7 cellular contexts compared by ENCODE assay signal in genomic region chr5:158874814-158875213, GRCh38.
DNase-seq lines count a peak whose midpoint lies in the region; ATAC-seq and TF ChIP-seq lines count a peak whose summit lies in the region.

No MANE protein-coding gene starts in this region.

- no peaks in the 10 kb centered on the region for H3K36me3 ChIP-seq in osteoblast (ENCODE audit: insufficient read depth, low read length)

- peak overlapping the region; percentile 53 to 92 (median 78) for H3K4me3 Mint-ChIP-seq in IgD-negative memory B cell
- H3K4me3 Mint-ChIP-seq in activated naive CD8-positive, alpha-beta T cell treated with anti-CD3 and anti-CD28 coated beads, Interleukin-2, amount 50 U/mL, for 24 hours, result no peak overlapping the region

- peak overlapping the region; percentile 68 for H3K27ac ChIP-seq in osteoblast (ENCODE audit: low read depth, low read length)

- TF ChIP-seq CTCF in osteoblast (IDR thresholded peaks at IDR 0.05; ENCODE audit: extremely low read depth, low read depth, low read length), result no peak

- no peaks in the 10 kb centered on the region for H3K27me3 ChIP-seq in osteoblast (ENCODE audit: insufficient read depth, low read length)

- H4K20me1 ChIP-seq in osteoblast (ENCODE audit: insufficient read depth, low read length), result no peaks in the 10 kb centered on the region

- no peaks in the 10 kb centered on the region for H3K9me3 Mint-ChIP-seq in IgD-negative memory B cell
- no peaks in the 10 kb centered on the region for H3K9me3 Mint-ChIP-seq in activated naive CD8-positive, alpha-beta T cell treated with anti-CD3 and anti-CD28 coated beads, Interleukin-2, amount 50 U/mL, for 24 hours

- peak overlapping the region; percentile 43 for H3K4me3 ChIP-seq in osteoblast (ENCODE audit: insufficient read depth, low read length)

- H3K27me3 Mint-ChIP-seq in IgD-negative memory B cell, result no peaks in the 10 kb centered on the region
- H3K27me3 Mint-ChIP-seq in activated naive CD8-positive, alpha-beta T cell treated with anti-CD3 and anti-CD28 coated beads, Interleukin-2, amount 50 U/mL, for 24 hours, result peaks cover 2% of the 10 kb centered on the region

- H3K9me3 ChIP-seq in osteoblast (ENCODE audit: low read depth, low read length), result no peaks in the 10 kb centered on the region

- H3K4me2 ChIP-seq in osteoblast (ENCODE audit: insufficient read depth, low read length), result peak overlapping the region; percentile 81

- H3K36me3 Mint-ChIP-seq in IgD-negative memory B cell, result peaks cover 2% of the 10 kb centered on the region
- H3K36me3 Mint-ChIP-seq in activated naive CD8-positive, alpha-beta T cell treated with anti-CD3 and anti-CD28 coated beads, Interleukin-2, amount 50 U/mL, for 24 hours (ENCODE audit: low read depth), result no peaks in the 10 kb centered on the region

- H2AFZ ChIP-seq in osteoblast (ENCODE audit: low read length), result no peak overlapping the region

- peaks cover 64 to 77% (median 67%) of the 10 kb centered on the region in 3 donors for H3K4me1 Mint-ChIP-seq in IgD-negative memory B cell
- peaks cover 34% of the 10 kb centered on the region for H3K4me1 Mint-ChIP-seq in activated naive CD8-positive, alpha-beta T cell treated with anti-CD3 and anti-CD28 coated beads, Interleukin-2, amount 50 U/mL, for 24 hours

- peak; percentile 62 for DNase-seq in DMS 273 (lab: John Stamatoyannopoulos, UW; ENCODE audit: unreplicated experiment)
- no peak for DNase-seq in activated naive CD8-positive, alpha-beta T cell treated with anti-CD3 and anti-CD28 coated beads, Interleukin-2, amount 50 U/mL, for 24 hours
- DNase-seq in osteoblast (ENCODE audit: insufficient read length, low spot score, missing footprints), result no peak
- no peak for DNase-seq in amniotic stem cell (lab: John Stamatoyannopoulos, UW)
- no peak for DNase-seq in NCI-H345 (lab: John Stamatoyannopoulos, UW)

- peak overlapping the region; percentile 86 to 89 (median 88) for H3K27ac Mint-ChIP-seq in IgD-negative memory B cell
- peak overlapping the region; percentile 37 for H3K27ac Mint-ChIP-seq in activated naive CD8-positive, alpha-beta T cell treated with anti-CD3 and anti-CD28 coated beads, Interleukin-2, amount 50 U/mL, for 24 hours

- peaks cover 65% of the 10 kb centered on the region for H3K79me2 ChIP-seq in osteoblast (ENCODE audit: insufficient read depth, low read length)

- H3K4me1 ChIP-seq in osteoblast (ENCODE audit: insufficient read depth, low read length), result peaks cover 37% of the 10 kb centered on the region

- ATAC-seq in activated naive CD8-positive, alpha-beta T cell treated with anti-CD3 and anti-CD28 coated beads, Interleukin-2, amount 50 U/mL, for 24 hours, result peak; percentile 29
- no peak for ATAC-seq in HG02642 (IDR thresholded peaks at IDR 0.05; ENCODE audit: poor library complexity, unreplicated experiment)
